8 cellular contexts compared by ENCODE assay signal in the genomic region with DNA sequence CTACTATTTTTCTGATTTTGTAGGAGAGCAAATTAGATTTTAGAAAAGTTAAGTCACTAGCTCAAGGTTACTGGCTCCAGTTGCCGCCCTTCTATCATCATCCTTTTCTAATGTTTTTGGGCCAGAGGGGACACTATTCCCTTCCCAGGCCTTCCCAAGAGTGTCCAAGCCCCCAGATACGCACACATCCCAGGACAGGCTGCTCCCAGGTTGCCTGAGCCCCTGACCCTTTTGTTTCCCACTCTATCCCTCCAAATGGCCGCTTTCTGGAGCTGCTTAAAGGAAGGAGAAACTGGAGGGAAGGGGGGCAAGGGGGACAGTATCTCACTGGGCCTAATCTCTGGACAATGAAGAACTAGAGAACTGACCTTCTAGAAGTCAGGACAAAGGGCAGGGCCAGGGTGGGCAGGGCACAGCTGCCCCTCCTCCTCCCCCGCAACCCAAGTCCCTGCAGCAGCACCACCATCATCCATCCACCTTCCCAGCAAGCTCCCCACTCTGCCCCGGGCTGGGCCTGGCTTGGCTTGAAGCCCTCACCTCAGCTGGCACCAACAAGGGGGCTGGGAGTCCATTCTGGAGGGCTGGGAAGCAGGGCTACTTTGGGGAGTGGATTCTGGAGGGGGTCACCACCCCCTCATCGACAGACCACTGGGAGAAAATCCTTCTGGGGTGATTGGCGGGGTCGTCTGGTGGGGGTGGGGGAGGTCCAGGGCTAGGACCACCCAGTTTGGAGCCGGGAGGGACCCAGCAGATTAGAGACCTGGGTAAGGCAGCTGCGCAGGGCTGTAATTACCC. TPM values are rescaled to one million over a fixed set of nuclear protein-coding genes. Genes with fewer than 3 reads are reported as not detected.
A peak's percentile ranks its signal among the peaks of the same experiment; 100 is the strongest.
DNase-seq lines count a peak whose midpoint lies in the region; ATAC-seq and TF ChIP-seq lines count a peak whose summit lies in the region.

No MANE protein-coding gene starts in this region.

- no peaks in the 10 kb centered on the region for H3K36me3 ChIP-seq in breast epithelium
- no peaks in the 10 kb centered on the region for H3K36me3 ChIP-seq in lung (ENCODE audit: control insufficient read depth in 2 of 2, insufficient read depth in 2 of 2, low read length in 2 of 2)
- H3K36me3 ChIP-seq in urinary bladder (ENCODE audit: insufficient read depth) = no peaks in the 10 kb centered on the region

- H3K27ac ChIP-seq in AG04450 (ENCODE audit: low read depth, low read length) (peak overlapping the region; percentile 87), breast epithelium (peak overlapping the region; percentile 93 to 100), lung (ENCODE audit: low read depth in 1 of 2, low read length in 1 of 2) (peak overlapping the region; percentile 98 to 99), urinary bladder (ENCODE audit: low read depth) (peak overlapping the region; percentile 100)

- H3K27me3 ChIP-seq in AG04450 (ENCODE audit: control insufficient read depth, insufficient read depth, low read length) (no peaks in the 10 kb centered on the region), breast epithelium (no peaks in the 10 kb centered on the region), lung (ENCODE audit: control insufficient read depth, insufficient read depth) (no peaks in the 10 kb centered on the region)

- H3K4me1 ChIP-seq in breast epithelium (peaks cover 24 to 47% of the 10 kb centered on the region in 2 donors), lung (ENCODE audit: control insufficient read depth in 2 of 2, insufficient read depth in 2 of 2, low read length in 2 of 2) (peaks cover 19 to 29% of the 10 kb centered on the region in 2 donors), urinary bladder (ENCODE audit: insufficient read depth) (no peaks in the 10 kb centered on the region)

- ATAC-seq in lung (ENCODE audit: insufficient read depth, low FRiP score) (no peak), HG02623 (IDR thresholded peaks at IDR 0.05; ENCODE audit: unreplicated experiment) (no peak)

- no peak for TF ChIP-seq CTCF in AG04450 (IDR thresholded peaks at IDR 0.05; ENCODE audit: low read depth, low read length)
- TF ChIP-seq CTCF in breast epithelium (IDR thresholded peaks at IDR 0.05) = no peak
- no peak for TF ChIP-seq CTCF in lung (IDR thresholded peaks at IDR 0.05; ENCODE audit: control extremely low read depth, extremely low read depth)

- intact Hi-C loops in breast epithelium (cut with DNase I; ENCODE audit: low total_unique reads) = no loop called here

- POLR2A ChIA-PET in AG04450 (lab: Yijun Ruan, JAX) = interaction anchor here (0.6 to 2.4 kb wide), 3 partner anchors 14 to 93 kb away, joined by 6 to 9 read pairs (median 7); no protein-coding TSS in a partner anchor

- 28 to 33% methylated on average over 8 to 10 of the region's 10 CpGs for WGBS in lung, 2 donors
- WGBS in urinary bladder = 26% methylated on average over 10 of the region's 10 CpGs

- CTCF ChIA-PET in AG04450 (lab: Charles Lee) = interaction anchor here (0.6 to 2.5 kb wide), 5 partner anchors 13 to 145 kb away, joined by 3 to 14 read pairs (median 4); no protein-coding TSS in a partner anchor

- no peak for DNase-seq in AG04450 (ENCODE audit: low read depth, low spot score)
- DNase-seq in Jurkat, Clone E6-1 (ENCODE audit: low read depth, low spot score) = no peak
- peak in 1 of 2 donors; percentile 38 for DNase-seq in breast epithelium (ENCODE audit: low spot score in 2 of 2)
- no peak for DNase-seq in lung (ENCODE audit: low spot score)
- DNase-seq in NCI-H146 (lab: John Stamatoyannopoulos, UW) = no peak
- DNase-seq in activated CD4-positive, CD25-positive, alpha-beta regulatory T cell treated with anti-CD3 and anti-CD28 coated beads, Interleukin-2, amount 50 U/mL, for 72 hours = no peak

- no peaks in the 10 kb centered on the region; the same call in 1 of the 2 replicates for H3K9me3 ChIP-seq in AG04450 (ENCODE audit: control insufficient read depth, insufficient read depth, low read length)
- H3K9me3 ChIP-seq in breast epithelium = no peaks in the 10 kb centered on the region
- no peaks in the 10 kb centered on the region for H3K9me3 ChIP-seq in lung (ENCODE audit: control insufficient read depth in 2 of 2, insufficient read depth in 1 of 2, low read length in 1 of 2)

- H3K4me3 ChIP-seq in AG04450 (ENCODE audit: low read depth, low read length) = peak overlapping the region; percentile 94
- H3K4me3 ChIP-seq in Jurkat, Clone E6-1 (ENCODE audit: low read length) = peak overlapping the region; percentile 87
- peak overlapping the region; percentile 67 to 91 (median 85) for H3K4me3 ChIP-seq in breast epithelium
- peak overlapping the region; percentile 55 for H3K4me3 ChIP-seq in lung
- peak overlapping the region; percentile 98 for H3K4me3 ChIP-seq in urinary bladder (ENCODE audit: low read depth, low read length)

- no peak for TF ChIP-seq POLR2A in breast epithelium (IDR thresholded peaks at IDR 0.05)

RNA-seq across cellular contexts. Expression of a gene that starts 1.0 kb away (rescaled TPM):
- polyA plus RNA-seq in AG04450 (2011; rRNA removed) (23.4 and 28.2 TPM in 2 replicates), lung (100 to 1,000 TPM in 1 of 2 donors, 10 to 100 TPM in 1; 53.9 to 103 TPM), urinary bladder (144 TPM)
- polyA minus RNA-seq in AG04450 (2011; rRNA and poly(A)+ RNA removed) = 32.6 and 42.3 TPM in 2 replicates
- polyA plus RNA-seq in Jurkat, Clone E6-1 (2012; ENCODE audit: insufficient read depth, insufficient read length) = 103 TPM
- total RNA-seq in breast epithelium (10 to 100 TPM; 67.4 to 78.0 (median 68.6) TPM), lung (100 to 1,000 TPM in 1 of 2 donors, 10 to 100 TPM in 1; 47.3 to 140 TPM), urinary bladder (31.7 TPM)

RNA-seq across cellular contexts. Expression of a gene that starts 5.7 kb away (rescaled TPM):
- polyA plus RNA-seq in AG04450 (2011; rRNA removed) = 88.5 and 92.3 TPM in 2 replicates
- polyA minus RNA-seq in AG04450 (2011; rRNA and poly(A)+ RNA removed) = 27.3 and 30.2 TPM in 2 replicates
- 129 TPM for polyA plus RNA-seq in Jurkat, Clone E6-1 (2012; ENCODE audit: insufficient read depth, insufficient read length)
- 100 to 1,000 TPM; 107 to 118 (median 116) TPM for total RNA-seq in breast epithelium
- total RNA-seq in lung = 10 to 100 TPM; 37.3 to 61.8 TPM
- 10 to 100 TPM; 60.8 to 83.9 TPM for polyA plus RNA-seq in lung
- total RNA-seq in urinary bladder = 43.9 TPM
- polyA plus RNA-seq in urinary bladder = 76.9 TPM

RNA-seq across cellular contexts. Expression of a gene that starts 29.9 kb away (rescaled TPM):
- polyA plus RNA-seq in AG04450 (2011; rRNA removed) (1.5 and 1.6 TPM in 2 replicates), lung (1 to 10 TPM; 2.8 to 3.8 TPM), urinary bladder (21.9 TPM)
- polyA minus RNA-seq in AG04450 (2011; rRNA and poly(A)+ RNA removed) = 0.83 and 1.1 TPM in 2 replicates
- not detected for polyA plus RNA-seq in Jurkat, Clone E6-1 (2012; ENCODE audit: insufficient read depth, insufficient read length)
- total RNA-seq in breast epithelium (10 to 100 TPM in 2 of 3 donors, 1 to 10 TPM in 1; 3.4 to 20.6 (median 11.1) TPM), lung (1 to 10 TPM; 2.0 to 6.0 TPM), urinary bladder (11.7 TPM)
